13 cellular contexts compared by ENCODE assay signal in genomic region chr11:79173615-79174014, GRCh38.
A peak's percentile ranks its signal among the peaks of the same experiment; 100 is the strongest.
DNase-seq lines count a peak whose midpoint lies in the region; ATAC-seq, FAIRE-seq and TF ChIP-seq lines count a peak whose summit lies in the region.
"Had no signal": no experiment of that assay in that cellular context is flagged by ENCODE, and none has a peak within 500 bp of the region (broad histone marks: within the 10 kb centered on the region; RNA-seq: fewer than 3 reads in every experiment).

No MANE protein-coding gene starts in this region.

- POLR2A ChIA-PET in naive thymus-derived CD4-positive, alpha-beta T cell (lab: Charles Lee): no interaction called here

- H3K4me1 ChIP-seq in skeletal muscle satellite cell (ENCODE audit: control insufficient read depth, insufficient read depth, low read length) (peaks cover 15% of the 10 kb centered on the region), prostate gland (replicated peaks) (no peaks in the 10 kb centered on the region)
- no peaks in the 10 kb centered on the region for H3K4me1 ChIP-seq in naive thymus-derived CD4-positive, alpha-beta T cell (ENCODE audit: control insufficient read depth in 2 of 2, insufficient read depth in 2 of 2, low read length in 2 of 2)
- H3K4me1 ChIP-seq: upper lobe of right lung had no signal

- CTCF ChIA-PET in naive thymus-derived CD4-positive, alpha-beta T cell (lab: Charles Lee): no interaction called here

- WGBS in prostate gland: 49% methylated on average over 5 of the region's 5 CpGs

- DNase-seq in M059J (ENCODE audit: low read depth) (peak; percentile 21), astrocyte of the spinal cord (ENCODE audit: low read depth, low spot score) (peak; percentile 58), hepatic stellate cell (ENCODE audit: low spot score) (peak; percentile 39), prostate gland (ENCODE audit: low spot score) (no peak), RCC 7860 (ENCODE audit: low spot score) (no peak)
- DNase-seq in naive thymus-derived CD4-positive, alpha-beta T cell: no peak
- DNase-seq: activated B cell treated with CpG ODN at 0.5 μM for 24 hours; activated effector memory CD4-positive, alpha-beta T cell treated with Interleukin-2 at 50 U/mL for 16 hours; stimulated activated CD4-positive, alpha-beta T cell treated with anti-CD3 and anti-CD28 coated beads, Interleukin-4, amount 100 ng/mL, for 4 hours; upper lobe of right lung had no signal

- no peak overlapping the region for H3K27ac ChIP-seq in prostate gland
- H3K27ac ChIP-seq in naive thymus-derived CD4-positive, alpha-beta T cell (ENCODE audit: low read depth, low read length): no peak overlapping the region
- H3K27ac ChIP-seq: upper lobe of right lung had no signal

- peaks cover 0 to 10% (median 2%) of the 10 kb centered on the region in 11 donors for H3K9me3 Mint-ChIP-seq in naive thymus-derived CD4-positive, alpha-beta T cell
- H3K9me3 Mint-ChIP-seq: activated B cell treated with CpG ODN at 0.5 μM for 24 hours had no signal

- H3K4me3 Mint-ChIP-seq in naive thymus-derived CD4-positive, alpha-beta T cell: no peak overlapping the region
- H3K4me3 Mint-ChIP-seq: activated B cell treated with CpG ODN at 0.5 μM for 24 hours had no signal

- TF ChIP-seq POLR2A in prostate gland (IDR thresholded peaks at IDR 0.05): no peak

- H3K9ac ChIP-seq in skeletal muscle satellite cell (ENCODE audit: low read depth, low read length): peak overlapping the region; percentile 40

- H3K27ac Mint-ChIP-seq in naive thymus-derived CD4-positive, alpha-beta T cell: no peak overlapping the region
- H3K27ac Mint-ChIP-seq: activated B cell treated with CpG ODN at 0.5 μM for 24 hours had no signal

- in situ Hi-C loops in astrocyte of the spinal cord (cut with HindIII; ENCODE audit: low sequenced_read_pairs): no loop called here

- FAIRE-seq in RCC 7860 (lab: Jason Lieb, UNC): no peak
- FAIRE-seq: endothelial cell of umbilical vein had no signal

- peaks cover 0 to 37% (median 19%) of the 10 kb centered on the region in 5 donors for H3K27me3 Mint-ChIP-seq in naive thymus-derived CD4-positive, alpha-beta T cell

- intact Hi-C loops in prostate gland (cut with DNase I): no loop called here
- intact Hi-C loops in naive thymus-derived CD4-positive, alpha-beta T cell (cut with micrococcal nuclease): no loop called here

- H3K9me3 ChIP-seq in skeletal muscle satellite cell (replicated peaks; ENCODE audit: low read length) (no peaks in the 10 kb centered on the region), prostate gland (no peaks in the 10 kb centered on the region)
- H3K9me3 ChIP-seq in naive thymus-derived CD4-positive, alpha-beta T cell (ENCODE audit: control insufficient read depth in 2 of 3, low read length in 3 of 3): no peaks in the 10 kb centered on the region
- H3K9me3 ChIP-seq: upper lobe of right lung had no signal

- TF ChIP-seq CTCF in astrocyte of the spinal cord (IDR thresholded peaks at IDR 0.05; ENCODE audit: low read depth, low read length): no peak
- TF ChIP-seq CTCF in prostate gland (IDR thresholded peaks at IDR 0.05): no peak

- H3K4me3 ChIP-seq in astrocyte of the spinal cord (ENCODE audit: low read depth, low read length): no peak overlapping the region
- peak overlapping the region; percentile 0 for H3K4me3 ChIP-seq in skeletal muscle satellite cell (ENCODE audit: low read length)
- no peak overlapping the region for H3K4me3 ChIP-seq in prostate gland
- H3K4me3 ChIP-seq in naive thymus-derived CD4-positive, alpha-beta T cell (ENCODE audit: low read length): no peak overlapping the region
- H3K4me3 ChIP-seq: upper lobe of right lung had no signal

- no peaks in the 10 kb centered on the region for H3K36me3 Mint-ChIP-seq in naive thymus-derived CD4-positive, alpha-beta T cell

- no peaks in the 10 kb centered on the region for H3K27me3 ChIP-seq in skeletal muscle satellite cell (ENCODE audit: control insufficient read depth, insufficient read depth, low read length)
- no peaks in the 10 kb centered on the region for H3K27me3 ChIP-seq in prostate gland (replicated peaks; ENCODE audit: insufficient read depth)
- H3K27me3 ChIP-seq in naive thymus-derived CD4-positive, alpha-beta T cell (ENCODE audit: control insufficient read depth in 2 of 2, insufficient read depth in 2 of 2, low read length in 2 of 2): no peaks in the 10 kb centered on the region

- H3K4me2 ChIP-seq in skeletal muscle satellite cell (ENCODE audit: low read length): peak overlapping the region; percentile 79

- ATAC-seq in naive thymus-derived CD4-positive, alpha-beta T cell: no peak
- ATAC-seq in GM21447 (IDR thresholded peaks at IDR 0.05; ENCODE audit: unreplicated experiment): no peak
- ATAC-seq: upper lobe of right lung had no signal

- H3K36me3 ChIP-seq in skeletal muscle satellite cell (ENCODE audit: insufficient read depth, low read length) (no peaks in the 10 kb centered on the region), prostate gland (no peaks in the 10 kb centered on the region)
- no peaks in the 10 kb centered on the region for H3K36me3 ChIP-seq in naive thymus-derived CD4-positive, alpha-beta T cell (ENCODE audit: control insufficient read depth in 2 of 3, insufficient read depth in 3 of 3, low read length in 3 of 3)
- H3K36me3 ChIP-seq: upper lobe of right lung had no signal

- no peaks in the 10 kb centered on the region for H3K4me1 Mint-ChIP-seq in naive thymus-derived CD4-positive, alpha-beta T cell
- H3K4me1 Mint-ChIP-seq: activated B cell treated with CpG ODN at 0.5 μM for 24 hours had no signal

Comparison
In these comparisons a context has a peak if more than half of its experiments do, and no peak if none do; other contexts are left out.
1. DNase-seq: peak in M059J (single experiment), astrocyte of the spinal cord (single experiment) and hepatic stellate cell (single experiment); none in prostate gland (single experiment), RCC 7860 (single experiment) and naive thymus-derived CD4-positive, alpha-beta T cell (0 of 9).